7 cellular contexts compared by ENCODE assay signal in the genomic region with DNA sequence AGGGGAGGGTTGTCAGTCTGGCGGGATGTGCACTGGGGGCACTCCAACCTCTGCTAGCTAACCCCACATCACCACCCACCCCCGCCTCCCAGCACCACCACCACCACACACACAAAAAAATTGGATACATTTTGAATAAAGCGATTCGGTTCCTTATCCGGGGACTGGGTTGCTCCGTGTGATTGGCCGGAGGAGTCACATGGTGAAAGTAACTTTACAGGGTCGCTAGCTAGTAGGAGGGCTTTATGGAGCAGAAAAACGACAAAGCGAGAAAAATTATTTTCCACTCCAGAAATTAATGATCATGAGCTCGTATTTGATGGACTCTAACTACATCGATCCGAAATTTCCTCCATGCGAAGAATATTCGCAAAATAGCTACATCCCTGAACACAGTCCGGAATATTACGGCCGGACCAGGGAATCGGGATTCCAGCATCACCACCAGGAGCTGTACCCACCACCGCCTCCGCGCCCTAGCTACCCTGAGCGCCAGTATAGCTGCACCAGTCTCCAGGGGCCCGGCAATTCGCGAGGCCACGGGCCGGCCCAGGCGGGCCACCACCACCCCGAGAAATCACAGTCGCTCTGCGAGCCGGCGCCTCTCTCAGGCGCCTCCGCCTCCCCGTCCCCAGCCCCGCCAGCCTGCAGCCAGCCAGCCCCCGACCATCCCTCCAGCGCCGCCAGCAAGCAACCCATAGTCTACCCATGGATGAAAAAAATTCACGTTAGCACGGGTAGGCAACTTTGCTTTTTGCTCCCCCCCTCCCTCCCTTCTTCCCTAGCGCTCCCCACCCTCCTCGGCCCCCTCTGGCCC.
DNase-seq lines count a peak whose midpoint lies in the region; ATAC-seq and TF ChIP-seq lines count a peak whose summit lies in the region.

Gene HOXC4, plus strand, starts transcription at position 211 of the 817 bp plus-strand sequence. Its CDS starts 88 bp downstream, at position 299.

- DNase-seq in globus pallidus (ENCODE audit: low spot score) (peak; percentile 19), retina (peak; percentile 61), NCI-H2196 (lab: John Stamatoyannopoulos, UW; ENCODE audit: unreplicated experiment) (no peak)

- ATAC-seq in GM18502 (IDR thresholded peaks at IDR 0.05; ENCODE audit: poor library complexity, unreplicated experiment) (peak; percentile 58), HG02642 (IDR thresholded peaks at IDR 0.05; ENCODE audit: poor library complexity, unreplicated experiment) (peak; percentile 49), SK-N-SH treated with all-trans-retinoic acid at 6 μM for 48 hours (peak; percentile 90), HG02870 (IDR thresholded peaks at IDR 0.05; ENCODE audit: unreplicated experiment) (no peak)

TF ChIP-seq in SK-N-SH treated with all-trans-retinoic acid at 6 μM for 48 hours, 23 proteins besides CTCF, POLR2A, EP300 and RAD21:
- no peak for TF ChIP-seq ISL1 (CRISPR knock-in tag; IDR thresholded peaks at IDR 0.05)
- TF ChIP-seq, protein P1, sequence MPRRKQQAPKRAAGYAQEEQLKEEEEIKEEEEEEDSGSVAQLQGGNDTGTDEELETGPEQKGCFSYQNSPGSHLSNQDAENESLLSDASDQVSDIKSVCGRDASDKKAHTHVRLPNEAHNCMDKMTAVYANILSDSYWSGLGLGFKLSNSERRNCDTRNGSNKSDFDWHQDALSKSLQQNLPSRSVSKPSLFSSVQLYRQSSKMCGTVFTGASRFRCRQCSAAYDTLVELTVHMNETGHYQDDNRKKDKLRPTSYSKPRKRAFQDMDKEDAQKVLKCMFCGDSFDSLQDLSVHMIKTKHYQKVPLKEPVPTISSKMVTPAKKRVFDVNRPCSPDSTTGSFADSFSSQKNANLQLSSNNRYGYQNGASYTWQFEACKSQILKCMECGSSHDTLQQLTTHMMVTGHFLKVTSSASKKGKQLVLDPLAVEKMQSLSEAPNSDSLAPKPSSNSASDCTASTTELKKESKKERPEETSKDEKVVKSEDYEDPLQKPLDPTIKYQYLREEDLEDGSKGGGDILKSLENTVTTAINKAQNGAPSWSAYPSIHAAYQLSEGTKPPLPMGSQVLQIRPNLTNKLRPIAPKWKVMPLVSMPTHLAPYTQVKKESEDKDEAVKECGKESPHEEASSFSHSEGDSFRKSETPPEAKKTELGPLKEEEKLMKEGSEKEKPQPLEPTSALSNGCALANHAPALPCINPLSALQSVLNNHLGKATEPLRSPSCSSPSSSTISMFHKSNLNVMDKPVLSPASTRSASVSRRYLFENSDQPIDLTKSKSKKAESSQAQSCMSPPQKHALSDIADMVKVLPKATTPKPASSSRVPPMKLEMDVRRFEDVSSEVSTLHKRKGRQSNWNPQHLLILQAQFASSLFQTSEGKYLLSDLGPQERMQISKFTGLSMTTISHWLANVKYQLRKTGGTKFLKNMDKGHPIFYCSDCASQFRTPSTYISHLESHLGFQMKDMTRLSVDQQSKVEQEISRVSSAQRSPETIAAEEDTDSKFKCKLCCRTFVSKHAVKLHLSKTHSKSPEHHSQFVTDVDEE (CRISPR knock-in tag; IDR thresholded peaks at IDR 0.05), result no peak
- no peak for TF ChIP-seq GLIS3 (CRISPR knock-in tag; IDR thresholded peaks at IDR 0.05)
- TF ChIP-seq OSR1 (CRISPR knock-in tag; IDR thresholded peaks at IDR 0.05), result no peak
- TF ChIP-seq, protein P2, sequence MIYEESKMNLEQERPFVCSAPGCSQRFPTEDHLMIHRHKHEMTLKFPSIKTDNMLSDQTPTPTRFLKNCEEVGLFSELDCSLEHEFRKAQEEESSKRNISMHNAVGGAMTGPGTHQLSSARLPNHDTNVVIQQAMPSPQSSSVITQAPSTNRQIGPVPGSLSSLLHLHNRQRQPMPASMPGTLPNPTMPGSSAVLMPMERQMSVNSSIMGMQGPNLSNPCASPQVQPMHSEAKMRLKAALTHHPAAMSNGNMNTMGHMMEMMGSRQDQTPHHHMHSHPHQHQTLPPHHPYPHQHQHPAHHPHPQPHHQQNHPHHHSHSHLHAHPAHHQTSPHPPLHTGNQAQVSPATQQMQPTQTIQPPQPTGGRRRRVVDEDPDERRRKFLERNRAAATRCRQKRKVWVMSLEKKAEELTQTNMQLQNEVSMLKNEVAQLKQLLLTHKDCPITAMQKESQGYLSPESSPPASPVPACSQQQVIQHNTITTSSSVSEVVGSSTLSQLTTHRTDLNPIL (CRISPR knock-in tag; IDR thresholded peaks at IDR 0.05; ENCODE audit: low read depth), result no peak
- TF ChIP-seq TCF4 (CRISPR knock-in tag; IDR thresholded peaks at IDR 0.05; ENCODE audit: borderline replicate concordance), result no peak
- TF ChIP-seq ZNF70 (CRISPR knock-in tag; IDR thresholded peaks at IDR 0.05), result no peak
- TF ChIP-seq CSRNP3 (CRISPR knock-in tag; IDR thresholded peaks at IDR 0.05), result no peak
- no peak for TF ChIP-seq POU6F1 (CRISPR knock-in tag; IDR thresholded peaks at IDR 0.05; ENCODE audit: borderline replicate concordance, low read depth)
- TF ChIP-seq RARB (CRISPR knock-in tag; IDR thresholded peaks at IDR 0.05), result no peak
- no peak for TF ChIP-seq CSDC2 (CRISPR knock-in tag; IDR thresholded peaks at IDR 0.05)
- no peak for TF ChIP-seq ARNTL (CRISPR knock-in tag; IDR thresholded peaks at IDR 0.05; ENCODE audit: borderline replicate concordance, low read depth)
- no peak for TF ChIP-seq ZNF565 (CRISPR knock-in tag; conservative IDR thresholded peaks at IDR 0.05; ENCODE audit: low read depth)
- TF ChIP-seq ZC3H10 (CRISPR knock-in tag; IDR thresholded peaks at IDR 0.05), result no peak
- TF ChIP-seq TOX (CRISPR knock-in tag; IDR thresholded peaks at IDR 0.05; ENCODE audit: borderline replicate concordance), result no peak
- TF ChIP-seq BACH2 (CRISPR knock-in tag; IDR thresholded peaks at IDR 0.05; ENCODE audit: borderline replicate concordance), result no peak
- TF ChIP-seq ZFP30 (CRISPR knock-in tag; IDR thresholded peaks at IDR 0.05), result no peak
- TF ChIP-seq PATZ1 (CRISPR knock-in tag; IDR thresholded peaks at IDR 0.05; ENCODE audit: borderline replicate concordance), result no peak
- TF ChIP-seq PPARA (CRISPR knock-in tag; IDR thresholded peaks at IDR 0.05; ENCODE audit: borderline replicate concordance), result no peak
